In genomic region chr3:110670407-110670806, GRCh38 we compare ENCODE assay signal across 1 cellular context.
TF ChIP-seq lines count a peak whose summit lies in the region.

No MANE protein-coding gene starts in this region.

TF ChIP-seq in HEK293, 187 proteins besides CTCF, POLR2A, EP300 and RAD21 (continued from another document):
- no peak for TF ChIP-seq ZNF280C (tag by site-specific recombination; IDR thresholded peaks at IDR 0.05)
- TF ChIP-seq ZNF513 (tag by site-specific recombination; IDR thresholded peaks at IDR 0.05) = no peak
- no peak for TF ChIP-seq ZNF626 (tag by site-specific recombination; IDR thresholded peaks at IDR 0.05)
- TF ChIP-seq ZNF785 (tag by site-specific recombination; IDR thresholded peaks at IDR 0.05) = no peak
- TF ChIP-seq SETDB1 (IDR thresholded peaks at IDR 0.05; ENCODE audit: insufficient read length, low read length) = peak; percentile 27
